ENCODE assay signal across 18 cellular contexts in genomic region chr6:125015152-125015551, GRCh38.
"Had no signal": no experiment of that assay in that cellular context is flagged by ENCODE, and none has a peak within 500 bp of the region (broad histone marks: within the 10 kb centered on the region; RNA-seq: fewer than 3 reads in every experiment).

No MANE protein-coding gene starts in this region.

- H3K36me3 ChIP-seq: gastroesophageal sphincter, heart right ventricle, lower lobe of right lung, vagina had no signal

- DNase-seq: activated CD4-positive, alpha-beta T cell treated with anti-CD3 and anti-CD28 coated beads, Interleukin-2, amount 10 ng/mL, durations not matched to agents 24 days and 14 days; activated CD8-positive, alpha-beta T cell treated with anti-CD3 and anti-CD28 coated beads for 36 hours; activated naive CD4-positive, alpha-beta T cell treated with Interleukin-2 at 50 U/mL for 16 hours; activated naive CD8-positive, alpha-beta T cell treated with anti-CD3 and anti-CD28 coated beads, Interleukin-2, amount 10 ng/mL, durations not matched to agents 7 days and 5 days; activated T-cell treated with anti-CD3 and anti-CD28 coated beads, Interleukin-2, amount 50 U/mL, for 1 hour; effector CD8-positive, alpha-beta T cell; heart right ventricle; lower lobe of right lung; nucleus accumbens; psoas muscle; right cardiac atrium; stimulated activated CD4-positive, alpha-beta T cell treated with anti-CD3 and anti-CD28 coated beads, Interleukin-15, amount 100 ng/mL, for 24 hours; stimulated activated CD4-positive, alpha-beta T cell treated with anti-CD3 and anti-CD28 coated beads, Interleukin-2, amount 100 ng/mL, for 48 hours; stimulated activated naive CD8-positive, alpha-beta T cell treated with anti-CD3 and anti-CD28 coated beads, Interleukin-15, amount 100 ng/mL, for 72 hours had no signal

- ATAC-seq: gastroesophageal sphincter, lower lobe of right lung, psoas muscle had no signal

- H3K4me3 ChIP-seq: esophagus muscularis mucosa, gastroesophageal sphincter, heart right ventricle, lower lobe of right lung, psoas muscle, skin epidermis, vagina had no signal

- H3K27me3 ChIP-seq: esophagus muscularis mucosa, gastroesophageal sphincter, heart right ventricle, vagina had no signal

- H3K9me3 ChIP-seq: esophagus muscularis mucosa, gastroesophageal sphincter, heart right ventricle, lower lobe of right lung, psoas muscle, vagina had no signal

- H3K27ac ChIP-seq: esophagus muscularis mucosa, gastroesophageal sphincter, heart right ventricle, lower lobe of right lung, psoas muscle, skin epidermis, vagina had no signal
